Comparison of ENCODE assay signal across 8 cellular contexts in the genomic region with DNA sequence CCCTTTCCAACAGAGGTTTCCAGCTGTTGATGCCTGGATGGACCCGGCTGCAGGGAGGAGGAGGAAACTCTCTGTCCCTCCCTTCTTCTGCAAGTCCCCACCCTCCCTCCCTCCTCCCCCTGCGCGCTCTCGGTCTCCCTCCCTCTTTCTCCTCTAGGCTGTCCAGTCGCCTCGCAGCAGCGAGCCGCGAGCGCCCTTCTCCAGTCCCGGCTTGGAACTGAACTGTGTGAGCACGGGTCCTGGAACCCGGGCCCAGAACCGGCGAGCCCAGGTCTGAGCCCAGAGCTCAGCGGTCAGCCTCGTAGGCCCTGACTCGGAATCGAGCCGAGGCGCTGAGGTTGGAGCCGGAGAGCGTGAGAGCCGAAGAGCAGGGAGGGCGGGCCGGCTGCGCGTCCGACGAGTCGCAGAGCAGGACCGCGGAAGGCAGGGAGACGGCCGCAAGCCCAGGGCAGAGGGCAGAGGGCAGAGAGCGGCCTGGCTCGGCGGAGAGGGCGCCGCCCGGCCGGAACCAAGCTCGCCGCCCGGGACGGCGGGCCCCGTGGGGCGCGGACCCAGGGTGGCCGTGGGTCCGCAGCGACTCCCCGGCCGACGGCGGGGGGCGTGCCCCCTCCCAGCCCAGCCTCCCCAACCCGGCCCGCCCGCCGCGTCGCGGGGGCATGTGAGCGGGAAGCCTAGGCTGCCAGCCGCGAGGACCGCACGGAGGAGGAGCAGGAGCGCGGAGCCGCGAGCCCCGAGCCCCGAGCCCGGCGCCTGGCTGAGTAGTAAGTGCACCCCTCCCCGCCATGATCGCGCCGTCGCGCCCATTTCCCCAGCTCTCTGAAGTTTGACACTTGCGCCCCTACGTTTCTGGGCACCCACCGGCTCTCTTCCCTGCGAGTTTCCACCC. TPM values are rescaled to one million over a fixed set of nuclear protein-coding genes. Genes with fewer than 3 reads are reported as not detected.
DNase-seq lines count a peak whose midpoint lies in the region; ATAC-seq and TF ChIP-seq lines count a peak whose summit lies in the region.

A gene (plus strand): TSS at position 165 of the 886 bp plus-strand sequence. CDS start 39,801 bp downstream, outside the sequence.

- H3K27me3 ChIP-seq in BLaER1 (peaks cover 69% of the 10 kb centered on the region), neutrophil (peaks cover 100% of the 10 kb centered on the region)

- H3K4me1 ChIP-seq in BLaER1 (peaks cover 23% of the 10 kb centered on the region), neutrophil (ENCODE audit: control insufficient read depth in 1 of 2, insufficient read depth in 1 of 2, low read depth in 1 of 2, low read length in 1 of 2) (peaks cover 11 to 28% of the 10 kb centered on the region in 2 experiments)

- H3K4me3 ChIP-seq in BLaER1 = peak within 1 kb of the TSS; percentile 70
- peak within 1 kb of the TSS; percentile 41 to 60 for H3K4me3 ChIP-seq in neutrophil (ENCODE audit: low read depth in 1 of 2, low read length in 1 of 2)

- ATAC-seq in HG02970 (IDR thresholded peaks at IDR 0.05; ENCODE audit: low FRiP score, unreplicated experiment) = no peak

- H3K9me3 ChIP-seq in BLaER1 (peaks cover 2% of the 10 kb centered on the region; the same call in 1 of the 2 replicates), neutrophil (no peaks in the 10 kb centered on the region)

- H3K27ac ChIP-seq in BLaER1 (no peak within 1 kb of the TSS), neutrophil (peak within 1 kb of the TSS; percentile 23)

- peak within 1 kb of the TSS; percentile 96 for H3K4me2 ChIP-seq in BLaER1

- peak within 1 kb of the TSS; percentile 51; the same call in 1 of the 2 replicates for H3K9ac ChIP-seq in BLaER1

- no peak for TF ChIP-seq CTCF in neutrophil (IDR thresholded peaks at IDR 0.05)

- intact Hi-C loops in cardiac septum (cut with DNase I) = loop anchor here (5.0 kb wide), 1 partner anchor 201 kb away; no protein-coding TSS in a partner anchor

- H4K20me1 ChIP-seq in BLaER1 = peaks cover 19% of the 10 kb centered on the region; the same call in 1 of the 2 replicates

- H3K36me3 ChIP-seq in BLaER1 = no peaks in the 10 kb centered on the region
- H3K36me3 ChIP-seq in neutrophil = no peaks in the 10 kb centered on the region

- DNase-seq in HT-29 (ENCODE audit: low spot score) = peak; percentile 89
- DNase-seq in OCI-M1 (lab: John Stamatoyannopoulos, UW) = peak; percentile 86
- DNase-seq in anterior cingulate cortex (lab: John Stamatoyannopoulos, UW) = peak in 54 of 58 donors; percentile 37 to 90 (median 77)
- peak; percentile 83 for DNase-seq in cardiac septum (ENCODE audit: low spot score)
- DNase-seq in stimulated activated CD4-positive, alpha-beta T cell treated with anti-CD3 and anti-CD28 coated beads, Interleukin-1b, Interleukin-23, amount 100 ng/mL, for 48 hours = no peak

RNA-seq across cellular contexts. Expression of the gene that starts here (rescaled TPM):
- 28.7 and 32.8 TPM in 2 replicates for total RNA-seq in HT-29 (2014; rRNA removed; shearing (Covaris generic))
- 17.9 TPM for total RNA-seq in cardiac septum
